Comparison of ENCODE assay signal across 1 cellular context in genomic region chr5:156617426-156617825, GRCh38.
TF ChIP-seq lines count a peak whose summit lies in the region.

No MANE protein-coding gene starts in this region.

TF ChIP-seq in GM23338, 12 proteins besides CTCF, POLR2A, EP300 and RAD21 (continued from another document):
- TF ChIP-seq ZNF462 (CRISPR knock-in tag; IDR thresholded peaks at IDR 0.05), result no peak
